12 cellular contexts compared by ENCODE assay signal in genomic region chr13:92716749-92717148, GRCh38.
A peak's percentile ranks its signal among the peaks of the same experiment; 100 is the strongest.
DNase-seq lines count a peak whose midpoint lies in the region; FAIRE-seq and TF ChIP-seq lines count a peak whose summit lies in the region.
"Had no signal": no experiment of that assay in that cellular context is flagged by ENCODE, and none has a peak within 500 bp of the region (broad histone marks: within the 10 kb centered on the region; RNA-seq: fewer than 3 reads in every experiment).

No MANE protein-coding gene starts in this region.

- H3K4me1 ChIP-seq in H1 (replicated peaks in 1 of 4; ENCODE audit: control insufficient read depth in 3 of 4, insufficient read depth in 4 of 4, low read length in 3 of 4) (0 out of 7 replicates have a peak, but pooled peaks cover 0 to 3% (median 0%) of the 10 kb centered on the region in 4 experiments), mesenchymal stem cell (ENCODE audit: control insufficient read depth, insufficient read depth, low read depth, low read length) (no peaks in the 10 kb centered on the region), Karpas-422 (ENCODE audit: low read length) (no peaks in the 10 kb centered on the region), ovary (ENCODE audit: insufficient read depth) (no peaks in the 10 kb centered on the region)

- H2BK15ac ChIP-seq in H1 (ENCODE audit: low read length) = no peak overlapping the region
- H2BK15ac ChIP-seq in mesenchymal stem cell (ENCODE audit: low read depth, poor library complexity, severe bottlenecking) = no peak overlapping the region

- H2AFZ ChIP-seq in H1 (ENCODE audit: low read length) (no peak overlapping the region), mesenchymal stem cell (ENCODE audit: low read depth, low read length) (no peak overlapping the region), Karpas-422 (ENCODE audit: low read length) (no peak overlapping the region)

- no peaks in the 10 kb centered on the region for H3K79me2 ChIP-seq in H1 (ENCODE audit: control insufficient read depth in 1 of 2, insufficient read depth in 2 of 2, low read length in 2 of 2)
- no peaks in the 10 kb centered on the region for H3K79me2 ChIP-seq in Karpas-422 (ENCODE audit: low read length)

- TF ChIP-seq RAD21 in H1 (IDR thresholded peaks at IDR 0.05 in 1 of 2, conservative IDR thresholded peaks at IDR 0.05 in 1 of 2; ENCODE audit: low read depth in 2 of 2, low read length in 2 of 2) = peak; percentile 33 to 42

- TF ChIP-seq CTCF in H1 (IDR thresholded peaks at IDR 0.05; ENCODE audit: control extremely low read depth in 1 of 3, insufficient read depth in 1 of 3, low read depth in 1 of 3, low read length in 3 of 3) (no peak), ovary (IDR thresholded peaks at IDR 0.05) (no peak)

- H3K18ac ChIP-seq in H1 (ENCODE audit: extremely low read depth, low read length) (no peak overlapping the region), mesenchymal stem cell (ENCODE audit: low read depth in 1 of 2, low read length in 2 of 2) (no peak overlapping the region)

- H2BK5ac ChIP-seq in H1 (ENCODE audit: low read depth, low read length) (no peak overlapping the region), mesenchymal stem cell (ENCODE audit: low read depth, low read length, poor library complexity, severe bottlenecking) (no peak overlapping the region)

- H3K4me3 ChIP-seq in H1 (ENCODE audit: extremely low read depth in 1 of 4, insufficient read depth in 2 of 4, low read depth in 3 of 4, low read length in 4 of 4) (no peak overlapping the region), mesenchymal stem cell (ENCODE audit: insufficient read depth in 1 of 2, low read depth in 1 of 2, low read length in 2 of 2) (no peak overlapping the region), Karpas-422 (ENCODE audit: low read length) (no peak overlapping the region), ovary (no peak overlapping the region)

- no peak for FAIRE-seq in H1 (lab: Jason Lieb, UNC)

- no peak for TF ChIP-seq EP300 in H1 (IDR thresholded peaks at IDR 0.05; ENCODE audit: borderline replicate concordance in 1 of 2, low read depth in 2 of 2, low read length in 2 of 2)
- no peak for TF ChIP-seq EP300 in ovary (IDR thresholded peaks at IDR 0.05)

- no peak overlapping the region for H3K4me2 ChIP-seq in H1 (ENCODE audit: insufficient read depth in 1 of 2, low read depth in 2 of 2, low read length in 2 of 2)
- H3K4me2 ChIP-seq in mesenchymal stem cell (ENCODE audit: low read length, poor library complexity, severe bottlenecking) = no peak overlapping the region
- no peak overlapping the region for H3K4me2 ChIP-seq in Karpas-422 (ENCODE audit: low read depth, low read length, poor library complexity, severe bottlenecking)

- H3K23me2 ChIP-seq in H1 (ENCODE audit: low read depth, low read length) = no peaks in the 10 kb centered on the region

- peak; percentile 30 for DNase-seq in AG08395 (ENCODE audit: low spot score)
- DNase-seq in HT1080 (ENCODE audit: low read depth) = peak; percentile 3
- DNase-seq in H1 (ENCODE audit: low read depth in 1 of 2, low spot score in 2 of 2) = no peak
- DNase-seq in mesenchymal stem cell = peak; percentile 31
- no peak for DNase-seq in effector CD4-positive, alpha-beta T cell
- no peak for DNase-seq in LoVo (ENCODE audit: low spot score)
- no peak for DNase-seq in Karpas-422
- DNase-seq in ovary = no peak
- DNase-seq: activated T-cell treated with anti-CD3 and anti-CD28 coated beads, Interleukin-2, amount 50 U/mL, for 48 hours; cortex of kidney; immature natural killer cell; NCI-H1048 had no signal

- no peak for TF ChIP-seq POLR2A in H1 (IDR thresholded peaks at IDR 0.05; ENCODE audit: control extremely low read depth in 1 of 2, low read depth in 2 of 2, low read length in 2 of 2)
- TF ChIP-seq POLR2A in ovary (IDR thresholded peaks at IDR 0.05) = no peak

- H3K79me1 ChIP-seq in H1 (ENCODE audit: low read depth, low read length) = no peaks in the 10 kb centered on the region
- no peaks in the 10 kb centered on the region for H3K79me1 ChIP-seq in mesenchymal stem cell (replicated peaks; ENCODE audit: low read length, poor library complexity, severe bottlenecking)

- POLR2A ChIA-PET in H1 (lab: Charles Lee; ENCODE audit: partially characterized antibody) = no interaction called here

- H3K36me3 ChIP-seq in H1 (ENCODE audit: control insufficient read depth in 2 of 4, insufficient read depth in 4 of 4, low read length in 3 of 4) = no peaks in the 10 kb centered on the region
- no peaks in the 10 kb centered on the region for H3K36me3 ChIP-seq in mesenchymal stem cell (ENCODE audit: control insufficient read depth in 1 of 2, insufficient read depth in 2 of 2, low read depth in 1 of 2, low read length in 2 of 2)
- no peaks in the 10 kb centered on the region for H3K36me3 ChIP-seq in Karpas-422 (ENCODE audit: insufficient read depth, low read length)
- H3K36me3 ChIP-seq in ovary = no peaks in the 10 kb centered on the region

- H3K27me3 ChIP-seq in H1 (replicated peaks in 1 of 4; ENCODE audit: control insufficient read depth in 3 of 4, extremely low read depth in 1 of 4, insufficient read depth in 3 of 4, low read length in 3 of 4) (no peaks in the 10 kb centered on the region), mesenchymal stem cell (ENCODE audit: control insufficient read depth in 1 of 2, insufficient read depth in 1 of 2, low read length in 2 of 2) (no peaks in the 10 kb centered on the region), Karpas-422 (ENCODE audit: low read length) (no peaks in the 10 kb centered on the region), ovary (no peaks in the 10 kb centered on the region)

- H3K9ac ChIP-seq in H1 (replicated peaks in 1 of 4; ENCODE audit: extremely low read depth in 1 of 4, low read depth in 3 of 4, low read length in 3 of 4) (no peak overlapping the region), mesenchymal stem cell (ENCODE audit: low read length) (peak overlapping the region; percentile 52), Karpas-422 (ENCODE audit: low read length) (no peak overlapping the region)

- H4K8ac ChIP-seq in H1 (ENCODE audit: extremely low read depth, insufficient read depth, low read length) (no peak overlapping the region), mesenchymal stem cell (ENCODE audit: low read length) (no peak overlapping the region)

- WGBS in H1 (ENCODE audit: extremely low coverage in 1 of 2, insufficient coverage in 1 of 2, insufficient read length in 1 of 2, insufficient replicate concordance in 2 of 2, low coverage in 1 of 2, low lambda C conversion rate in 2 of 2, missing lambda C conversion rate in 1 of 2), 2 experiments = 87% methylated on average over 6 of the region's 6 CpGs; no CpG with 5 or more reads in 1 of the 2 experiments
- WGBS in mesenchymal stem cell = 14% methylated on average over 1 of the region's 6 CpGs
- WGBS in ovary, 3 donors = 42 to 45% (median 43%) methylated on average over 6 of the region's 6 CpGs

- no peaks in the 10 kb centered on the region for H4K20me1 ChIP-seq in H1 (replicated peaks in 1 of 2; ENCODE audit: control insufficient read depth in 1 of 2, insufficient read depth in 2 of 2, low read length in 2 of 2)
- no peaks in the 10 kb centered on the region for H4K20me1 ChIP-seq in Karpas-422 (ENCODE audit: insufficient read depth, low read depth, low read length)

- no peak overlapping the region for H4K5ac ChIP-seq in H1 (ENCODE audit: insufficient read length, low read depth, low read length)

- intact Hi-C loops in ovary (cut with DNase I) = no loop called here

- no peak overlapping the region for H3K4ac ChIP-seq in H1 (replicated peaks; ENCODE audit: insufficient read length, low read depth, low read length)
- H3K4ac ChIP-seq in mesenchymal stem cell (ENCODE audit: low read depth in 1 of 2, low read length in 2 of 2) = no peak overlapping the region

- H3K23ac ChIP-seq in H1 (ENCODE audit: insufficient read length) = no peak overlapping the region
- no peak overlapping the region for H3K23ac ChIP-seq in mesenchymal stem cell (ENCODE audit: low read length in 2 of 2)

- no peak overlapping the region for H2BK12ac ChIP-seq in H1 (ENCODE audit: low read depth, low read length)
- no peak overlapping the region for H2BK12ac ChIP-seq in mesenchymal stem cell (ENCODE audit: low read length in 2 of 2)

- no peak overlapping the region for H2AK5ac ChIP-seq in H1 (ENCODE audit: low read depth, low read length)
- no peak overlapping the region for H2AK5ac ChIP-seq in mesenchymal stem cell (ENCODE audit: low read length, severe bottlenecking)

- no peak overlapping the region for H2BK120ac ChIP-seq in H1 (replicated peaks; ENCODE audit: low read depth, low read length)
- no peak overlapping the region for H2BK120ac ChIP-seq in mesenchymal stem cell (ENCODE audit: low read depth, low read length)

- H3K9me2 ChIP-seq in Karpas-422 (replicated peaks; ENCODE audit: insufficient read depth, low read length) = no peaks in the 10 kb centered on the region

- H2BK20ac ChIP-seq in H1 (ENCODE audit: low read length) = no peak overlapping the region

- H4K91ac ChIP-seq in H1 (replicated peaks; ENCODE audit: insufficient read length, low read length) (no peak overlapping the region), mesenchymal stem cell (ENCODE audit: low read length) (no peak overlapping the region)

- CTCF ChIA-PET in H1 (lab: Charles Lee; ENCODE audit: partially characterized antibody) = interaction anchor here (0.7 to 1.3 kb wide), 5 partner anchors 10 to 1396 kb away, joined by 3 read pairs; no protein-coding TSS in a partner anchor

- H3K9me3 ChIP-seq in H1 (ENCODE audit: insufficient read depth in 2 of 2, low read depth in 1 of 2, low read length in 1 of 2) (no peaks in the 10 kb centered on the region), mesenchymal stem cell (ENCODE audit: control insufficient read depth, low read length) (no peaks in the 10 kb centered on the region), Karpas-422 (ENCODE audit: low read length) (peaks cover 32% of the 10 kb centered on the region), ovary (no peaks in the 10 kb centered on the region)

- H3K14ac ChIP-seq in H1 (ENCODE audit: insufficient read length) (no peak overlapping the region), mesenchymal stem cell (ENCODE audit: low read length in 2 of 2) (no peak overlapping the region)

- H3K56ac ChIP-seq in H1 (replicated peaks; ENCODE audit: insufficient read length, low read depth, low read length) = no peak overlapping the region

- H3K27ac ChIP-seq in H1 (ENCODE audit: low read depth, low read length) (no peak overlapping the region), mesenchymal stem cell (ENCODE audit: low read length, poor library complexity, severe bottlenecking) (no peak overlapping the region), Karpas-422 (ENCODE audit: low read length) (no peak overlapping the region), ovary (no peak overlapping the region)

TF ChIP-seq in H1, 55 proteins besides CTCF, POLR2A, EP300 and RAD21 (continues in another document):
- TF ChIP-seq RXRA (IDR thresholded peaks at IDR 0.05; ENCODE audit: insufficient read depth, low read depth, low read length) (no peak), ZNF274 (IDR thresholded peaks at IDR 0.05; ENCODE audit: borderline replicate concordance, extremely low read depth, low read length) (no peak), CBX5 (IDR thresholded peaks at IDR 0.05; ENCODE audit: low read depth, low read length) (no peak), CHD2 (IDR thresholded peaks at IDR 0.05; ENCODE audit: low read length) (no peak), SIX5 (IDR thresholded peaks at IDR 0.05; ENCODE audit: low read depth, low read length) (no peak)

Comparison
In these comparisons a context has a peak if more than half of its experiments do, and no peak if none do; other contexts are left out.
1. DNase-seq: peak in AG08395 (single experiment), HT1080 (single experiment) and mesenchymal stem cell (single experiment); none in H1 (0 of 2), effector CD4-positive, alpha-beta T cell (single experiment), LoVo (single experiment), Karpas-422 (single experiment) and ovary (0 of 5).